In genomic region chr21:33392586-33392985, GRCh38 we compare ENCODE assay signal across 22 cellular contexts.
"Had no signal": no experiment of that assay in that cellular context is flagged by ENCODE, and none has a peak within 500 bp of the region (broad histone marks: within the 10 kb centered on the region; RNA-seq: fewer than 3 reads in every experiment).

No MANE protein-coding gene starts in this region.

- H3K36me3 ChIP-seq: gastroesophageal sphincter, sigmoid colon, vagina had no signal

- ATAC-seq: gastroesophageal sphincter; stimulated activated naive B cell treated with anti-CD40 and anti-IgM and Interleukin-4, amounts not matched to agents 10 μg/mL and 1 μg/mL and 100 μg/mL, for 72 hours had no signal

- H3K4me1 ChIP-seq: testis had no signal

- DNase-seq: activated CD4-positive, alpha-beta T cell treated with anti-CD3 and anti-CD28 coated beads for 4 hours; activated CD4-positive, alpha-beta T cell treated with anti-CD3 and anti-CD28 coated beads, Interleukin-2, amount 50 U/mL, for 48 hours; activated CD4-positive, CD25-positive, alpha-beta regulatory T cell; activated gamma-delta T cell; activated naive CD8-positive, alpha-beta T cell treated with anti-CD3 and anti-CD28 coated beads, Interleukin-2, amount 10 ng/mL, durations not matched to agents 7 days and 5 days; amniotic stem cell; cerebellar nuclear complex; hypothalamus; retina; sigmoid colon; stimulated activated CD4-positive, alpha-beta T cell treated with anti-CD3 and anti-CD28 coated beads, Interleukin-15, amount 100 ng/mL, for 24 hours; stimulated activated naive B cell treated with anti-CD40 and anti-IgM and Interleukin-4, amounts not matched to agents 10 μg/mL and 1 μg/mL and 100 μg/mL, for 72 hours; testis; trophoblast cell had no signal

- H3K27ac ChIP-seq: epithelial cell of prostate, gastroesophageal sphincter, sigmoid colon, testis, vagina had no signal

- H3K36me3 Mint-ChIP-seq: activated naive CD8-positive, alpha-beta T cell treated with anti-CD3 and anti-CD28 coated beads, Interleukin-2, amount 10 ng/mL, durations not matched to agents 7 days and 5 days; stimulated activated naive B cell treated with anti-CD40 and anti-IgM and Interleukin-4, amounts not matched to agents 10 μg/mL and 1 μg/mL and 100 μg/mL, for 72 hours had no signal

- H3K9me3 Mint-ChIP-seq: activated naive CD8-positive, alpha-beta T cell treated with anti-CD3 and anti-CD28 coated beads, Interleukin-2, amount 10 ng/mL, durations not matched to agents 7 days and 5 days; activated T-helper 1 cell treated with anti-CD3 and anti-CD28 coated beads, Interleukin-12 subunit alpha, Interleukin-12 subunit beta, Interleukin-2, Interleukin-4 antibody, amounts not matched to agents 30 ng/mL and 10 ng/mL and 1 ng/mL, durations not matched to agents 14 hours and 24 hours and 36 hours; stimulated activated naive B cell treated with anti-CD40 and anti-IgM and Interleukin-4, amounts not matched to agents 10 μg/mL and 1 μg/mL and 100 μg/mL, for 72 hours; T-helper 1 cell treated with Interleukin-12 subunit alpha and Interleukin-12 subunit beta and Interleukin-4 antibody, amounts not matched to agents 30 μg/mL and 1 μg/mL, for 36 hours had no signal

- H3K9me3 ChIP-seq: gastroesophageal sphincter, sigmoid colon, testis, vagina had no signal

- H3K27ac Mint-ChIP-seq: activated naive CD8-positive, alpha-beta T cell treated with anti-CD3 and anti-CD28 coated beads, Interleukin-2, amount 10 ng/mL, durations not matched to agents 7 days and 5 days; activated T-helper 1 cell treated with anti-CD3 and anti-CD28 coated beads, Interleukin-12 subunit alpha, Interleukin-12 subunit beta, Interleukin-2, Interleukin-4 antibody, amounts not matched to agents 30 ng/mL and 10 ng/mL and 1 ng/mL, durations not matched to agents 14 hours and 24 hours and 36 hours; progenitor cell of endocrine pancreas; T-helper 1 cell treated with Interleukin-12 subunit alpha and Interleukin-12 subunit beta and Interleukin-4 antibody, amounts not matched to agents 30 μg/mL and 1 μg/mL, for 36 hours had no signal

- H3K27me3 ChIP-seq: gastroesophageal sphincter, sigmoid colon, testis, vagina had no signal

- H3K4me3 Mint-ChIP-seq: activated naive CD8-positive, alpha-beta T cell treated with anti-CD3 and anti-CD28 coated beads, Interleukin-2, amount 10 ng/mL, durations not matched to agents 7 days and 5 days; activated T-helper 1 cell treated with anti-CD3 and anti-CD28 coated beads, Interleukin-12 subunit alpha, Interleukin-12 subunit beta, Interleukin-2, Interleukin-4 antibody, amounts not matched to agents 30 ng/mL and 10 ng/mL and 1 ng/mL, durations not matched to agents 14 hours and 24 hours and 36 hours; stimulated activated naive B cell treated with anti-CD40 and anti-IgM and Interleukin-4, amounts not matched to agents 10 μg/mL and 1 μg/mL and 100 μg/mL, for 72 hours; T-helper 1 cell treated with Interleukin-12 subunit alpha and Interleukin-12 subunit beta and Interleukin-4 antibody, amounts not matched to agents 30 μg/mL and 1 μg/mL, for 36 hours had no signal

- H3K27me3 Mint-ChIP-seq: progenitor cell of endocrine pancreas; stimulated activated naive B cell treated with anti-CD40 and anti-IgM and Interleukin-4, amounts not matched to agents 10 μg/mL and 1 μg/mL and 100 μg/mL, for 72 hours had no signal

- H3K4me3 ChIP-seq: coronary artery, gastroesophageal sphincter, sigmoid colon, smooth muscle cell, testis, vagina had no signal

- H3K4me2 ChIP-seq: smooth muscle cell had no signal
